In genomic region chr5:179400020-179400419, GRCh38 we compare ENCODE assay signal across 19 cellular contexts. TPM values are rescaled to one million over a fixed set of nuclear protein-coding genes. Genes with fewer than 3 reads are reported as not detected.
DNase-seq lines count a peak whose midpoint lies in the region; ATAC-seq and TF ChIP-seq lines count a peak whose summit lies in the region.
"Had no signal": no experiment of that assay in that cellular context is flagged by ENCODE, and none has a peak within 500 bp of the region (broad histone marks: within the 10 kb centered on the region; RNA-seq: fewer than 3 reads in every experiment).

No MANE protein-coding gene starts in this region.

- H3K27ac ChIP-seq in H9 (ENCODE audit: insufficient read length, low read depth, low read length), result no peak overlapping the region
- no peak overlapping the region for H3K27ac ChIP-seq in osteoblast (ENCODE audit: low read depth, low read length)
- H3K27ac ChIP-seq: C4-2B had no signal

- WGBS in H9 (ENCODE audit: extremely low coverage, insufficient read length, low lambda C conversion rate), result no CpG with 5 or more reads among the region's 3 CpGs

- peaks cover 61 to 72% of the 10 kb centered on the region in 2 experiments for H3K9me3 Mint-ChIP-seq in H9
- peaks cover 40% of the 10 kb centered on the region for H3K9me3 Mint-ChIP-seq in chondrocyte (ENCODE audit: low read depth)

- no peak overlapping the region for H2BK15ac ChIP-seq in H9 (ENCODE audit: low read depth, low read length)

- no peak for TF ChIP-seq CTCF in H9 (conservative IDR thresholded peaks at IDR 0.05)
- no peak for TF ChIP-seq CTCF in chondrocyte (IDR thresholded peaks at IDR 0.05)
- TF ChIP-seq CTCF in osteoblast (IDR thresholded peaks at IDR 0.05; ENCODE audit: extremely low read depth, low read depth, low read length), result no peak

- H3K27me3 Mint-ChIP-seq in H9 (ENCODE audit: low read depth) (peaks cover 13% of the 10 kb centered on the region), chondrocyte (ENCODE audit: low read depth) (no peaks in the 10 kb centered on the region)
- H3K27me3 Mint-ChIP-seq: IgD-negative memory B cell had no signal

- H4K8ac ChIP-seq in H9 (replicated peaks; ENCODE audit: insufficient read length, low read depth, low read length), result no peak overlapping the region

- H3K4me2 ChIP-seq in H9 (ENCODE audit: insufficient read depth, insufficient read length, low read length) (no peak overlapping the region), osteoblast (ENCODE audit: insufficient read depth, low read length) (no peak overlapping the region)

- no peak overlapping the region for H3K56ac ChIP-seq in H9 (ENCODE audit: insufficient read length, low read depth, low read length)

- H3K4me3 Mint-ChIP-seq in H9 (no peak overlapping the region; a peak in 1 of 5 replicates), chondrocyte (ENCODE audit: unreplicated experiment) (no peak overlapping the region)
- H3K4me3 Mint-ChIP-seq: CD4-positive, alpha-beta memory T cell had no signal

- ATAC-seq in HG02884 (IDR thresholded peaks at IDR 0.05; ENCODE audit: unreplicated experiment) (no peak), HG02623 (IDR thresholded peaks at IDR 0.05; ENCODE audit: unreplicated experiment) (no peak)
- ATAC-seq: HepG2 had no signal

- DNase-seq in H9 (peak; percentile 4), chondrocyte (ENCODE audit: low spot score) (peak; percentile 12), osteoblast (ENCODE audit: insufficient read length, low spot score, missing footprints) (peak; percentile 30), NCI-H226 (no peak), NCI-H1436 (lab: John Stamatoyannopoulos, UW) (no peak)
- DNase-seq in stimulated activated CD8-positive, alpha-beta memory T cell treated with anti-CD3 and anti-CD28 coated beads, Interleukin-4, amount 100 ng/mL, for 48 hours, result peak; percentile 10
- DNase-seq: AML-193; CD4-positive, alpha-beta memory T cell; DMS153; DMS79; GDM1; GOT3; H7; KG1 had no signal

- H3K4me1 Mint-ChIP-seq in H9 (no peaks in the 10 kb centered on the region), chondrocyte (ENCODE audit: low read depth) (no peaks in the 10 kb centered on the region)
- H3K4me1 Mint-ChIP-seq: CD4-positive, alpha-beta memory T cell; IgD-negative memory B cell had no signal

- H2BK5ac ChIP-seq in H9 (ENCODE audit: insufficient read length, low read length), result no peak overlapping the region

- H2BK12ac ChIP-seq in H9 (ENCODE audit: insufficient read length, low read depth, low read length), result no peak overlapping the region

- H3K27me3 ChIP-seq in H9 (ENCODE audit: insufficient read depth, low read length) (no peaks in the 10 kb centered on the region), osteoblast (ENCODE audit: insufficient read depth, low read length) (no peaks in the 10 kb centered on the region)

- no peak overlapping the region for H3K4me3 ChIP-seq in osteoblast (ENCODE audit: insufficient read depth, low read length)

- no peak overlapping the region for H3T11ph ChIP-seq in H9 (ENCODE audit: low read length)

- H3K36me3 ChIP-seq in osteoblast (ENCODE audit: insufficient read depth, low read length), result no peaks in the 10 kb centered on the region

- H3K14ac ChIP-seq in H9 (ENCODE audit: insufficient read depth, low read length), result no peak overlapping the region

- no peak overlapping the region for H3K9ac ChIP-seq in H9 (ENCODE audit: extremely low read depth, insufficient read length, low read length)

- no peak overlapping the region for H2BK20ac ChIP-seq in H9 (ENCODE audit: low read depth, low read length, poor library complexity, severe bottlenecking)

- H3K36me3 Mint-ChIP-seq in H9 (ENCODE audit: insufficient read depth in 1 of 3, low read depth in 3 of 3) (peaks cover 10 to 25% (median 11%) of the 10 kb centered on the region in 3 experiments; a peak in 6 of 7 replicates), chondrocyte (ENCODE audit: low read depth) (peaks cover 2% of the 10 kb centered on the region)

- no peaks in the 10 kb centered on the region for H3K4me1 ChIP-seq in H9 (ENCODE audit: insufficient read depth, low read length)
- H3K4me1 ChIP-seq in osteoblast (ENCODE audit: insufficient read depth, low read length), result no peaks in the 10 kb centered on the region

- no peaks in the 10 kb centered on the region for H3K79me1 ChIP-seq in H9 (ENCODE audit: insufficient read depth, low read depth, low read length, poor library complexity, severe bottlenecking)

- H3K79me2 ChIP-seq in H9 (ENCODE audit: insufficient read depth, low read length), result no peaks in the 10 kb centered on the region
- no peaks in the 10 kb centered on the region for H3K79me2 ChIP-seq in osteoblast (ENCODE audit: insufficient read depth, low read length)

- no peaks in the 10 kb centered on the region for H4K20me1 ChIP-seq in H9 (ENCODE audit: control insufficient read depth, insufficient read depth, insufficient read length)
- H4K20me1 ChIP-seq in osteoblast (ENCODE audit: insufficient read depth, low read length), result no peaks in the 10 kb centered on the region

- H3K18ac ChIP-seq in H9 (ENCODE audit: insufficient read length, low read depth, low read length), result no peak overlapping the region

- H3K9me3 ChIP-seq in H9 (ENCODE audit: control insufficient read depth, low read depth, low read length) (peaks cover 29% of the 10 kb centered on the region), osteoblast (ENCODE audit: low read depth, low read length) (peaks cover 3% of the 10 kb centered on the region)

- H3K23me2 ChIP-seq in H9 (ENCODE audit: insufficient read length, low read depth, low read length, poor library complexity, severe bottlenecking), result no peaks in the 10 kb centered on the region

- H3K27ac Mint-ChIP-seq in H9, result no peak overlapping the region
- H3K27ac Mint-ChIP-seq in chondrocyte (ENCODE audit: unreplicated experiment), result no peak overlapping the region
- H3K27ac Mint-ChIP-seq: CD4-positive, alpha-beta memory T cell; IgD-negative memory B cell had no signal

- no peak overlapping the region for H3K23ac ChIP-seq in H9 (ENCODE audit: insufficient read length, low read depth, low read length)

- no peak overlapping the region for H2AFZ ChIP-seq in H9 (ENCODE audit: low read length)
- H2AFZ ChIP-seq in osteoblast (ENCODE audit: low read length), result no peak overlapping the region

- H2BK120ac ChIP-seq in H9 (ENCODE audit: low read depth, low read length, poor library complexity, severe bottlenecking), result no peak overlapping the region

- H4K5ac ChIP-seq in H9 (ENCODE audit: insufficient read length, low read depth, low read length), result no peak overlapping the region

- H4K91ac ChIP-seq in H9 (ENCODE audit: insufficient read length, low read depth, low read length), result no peak overlapping the region

- H3K4ac ChIP-seq in H9 (ENCODE audit: low read depth, low read length), result no peak overlapping the region

- H2AK5ac ChIP-seq in H9 (ENCODE audit: insufficient read length, low read length), result no peak overlapping the region

RNA-seq across cellular contexts. Expression of gene ADAMTS2, which starts 54.8 kb away (rescaled TPM):
- 5.4 and 5.9 TPM in 2 replicates for total RNA-seq in H9 (2021)
- 17.9 to 93.2 TPM (median 91.2 TPM) in 3 replicates for total RNA-seq in chondrocyte
- total RNA-seq in osteoblast, result 144 and 203 TPM in 2 replicates
- total RNA-seq: CD4-positive, alpha-beta memory T cell had no signal

Comparison
In these comparisons a context has a peak if more than half of its experiments do, and no peak if none do; other contexts are left out.
1. DNase-seq: peak in H9 (single experiment), chondrocyte (single experiment), osteoblast (single experiment) and stimulated activated CD8-positive, alpha-beta memory T cell treated with anti-CD3 and anti-CD28 coated beads, Interleukin-4, amount 100 ng/mL, for 48 hours (single experiment); none in NCI-H226 (single experiment) and NCI-H1436 (single experiment).